2 cellular contexts compared by ENCODE assay signal in genomic region chrX:99172958-99173357, GRCh38.
TF ChIP-seq lines count a peak whose summit lies in the region.

No MANE protein-coding gene starts in this region.

TF ChIP-seq in liver, 16 proteins besides CTCF, POLR2A, EP300 and RAD21 (continued from another document):
- TF ChIP-seq REST (IDR thresholded peaks at IDR 0.05) (no peak), JUND (IDR thresholded peaks at IDR 0.05) (no peak), RXRA (IDR thresholded peaks at IDR 0.05) (no peak), NR2F2 (IDR thresholded peaks at IDR 0.05) (no peak), EGR1 (IDR thresholded peaks at IDR 0.05; ENCODE audit: low read depth in 2 of 2) (no peak), HNF4A (conservative IDR thresholded peaks at IDR 0.05) (no peak), SP1 (IDR thresholded peaks at IDR 0.05) (no peak), GABPA (IDR thresholded peaks at IDR 0.05 in 1 of 2, conservative IDR thresholded peaks at IDR 0.05 in 1 of 2) (no peak), FOXA1 (IDR thresholded peaks at IDR 0.05) (no peak), ATF3 (IDR thresholded peaks at IDR 0.05) (no peak)

TF ChIP-seq in HepG2, 621 proteins besides CTCF, POLR2A, EP300 and RAD21 (continued from another document):
- no peak for TF ChIP-seq ZBTB26 (CRISPR knock-in tag; IDR thresholded peaks at IDR 0.05; ENCODE audit: borderline replicate concordance)
- no peak for TF ChIP-seq SMAD1 (CRISPR knock-in tag; IDR thresholded peaks at IDR 0.05; ENCODE audit: borderline replicate concordance, low read depth)
- TF ChIP-seq PRDM10 (CRISPR knock-in tag; IDR thresholded peaks at IDR 0.05; ENCODE audit: low read depth), result no peak
- TF ChIP-seq HNRNPH1 (optimal IDR thresholded peaks at IDR 0.05; ENCODE audit: low read depth, low read length), result no peak
- no peak for TF ChIP-seq ZGPAT (CRISPR knock-in tag; IDR thresholded peaks at IDR 0.05)
- no peak for TF ChIP-seq ZNF772 (CRISPR knock-in tag; IDR thresholded peaks at IDR 0.05)
- TF ChIP-seq SMARCC2 (IDR thresholded peaks at IDR 0.05), result no peak
